ENCODE assay signal across 8 cellular contexts in genomic region chr5:68196876-68197275, GRCh38. TPM values are rescaled to one million over a fixed set of nuclear protein-coding genes. Genes with fewer than 3 reads are reported as not detected.
A peak's percentile ranks its signal among the peaks of the same experiment; 100 is the strongest.
DNase-seq lines count a peak whose midpoint lies in the region; ATAC-seq and TF ChIP-seq lines count a peak whose summit lies in the region.

No MANE protein-coding gene starts in this region.

- no peak for TF ChIP-seq CTCF in GM13977 (IDR thresholded peaks at IDR 0.05; ENCODE audit: extremely low read depth, insufficient read depth, missing control alignments)
- TF ChIP-seq CTCF in osteocyte (IDR thresholded peaks at IDR 0.05): no peak

- H3K27ac Mint-ChIP-seq in osteocyte (ENCODE audit: unreplicated experiment): no peak overlapping the region

- H3K9me3 Mint-ChIP-seq in osteocyte (ENCODE audit: unreplicated experiment): no peaks in the 10 kb centered on the region

- peaks cover 7% of the 10 kb centered on the region for H3K27me3 Mint-ChIP-seq in osteocyte (ENCODE audit: unreplicated experiment)

- H3K4me3 Mint-ChIP-seq in osteocyte (ENCODE audit: unreplicated experiment): no peak overlapping the region

- ATAC-seq in GM21526 (IDR thresholded peaks at IDR 0.05; ENCODE audit: low FRiP score, unreplicated experiment) (peak; percentile 98), HG03457 (IDR thresholded peaks at IDR 0.05; ENCODE audit: unreplicated experiment) (peak; percentile 97)

- in situ Hi-C loops in GM13977 (cut with MboI; ENCODE audit: low pct_unique_long_range_greater_than_20kb, low sequenced_read_pairs, unreplicated experiment): no loop called here

- H3K36me3 Mint-ChIP-seq in osteocyte (ENCODE audit: unreplicated experiment): no peaks in the 10 kb centered on the region

- H3K4me1 Mint-ChIP-seq in osteocyte (ENCODE audit: unreplicated experiment): peaks cover 21% of the 10 kb centered on the region

- DNase-seq in GM13977 (ENCODE audit: low spot score) (peak; percentile 70), globus pallidus (ENCODE audit: low spot score) (peak; percentile 65), osteocyte (ENCODE audit: extremely low spot score, unreplicated experiment) (no peak), T-helper 2 cell (no peak), amniotic stem cell (lab: John Stamatoyannopoulos, UW) (no peak)
- DNase-seq in stimulated activated CD8-positive, alpha-beta memory T cell treated with anti-CD3 and anti-CD28 coated beads, Interleukin-4, amount 100 ng/mL, for 48 hours: no peak

RNA-seq across cellular contexts. Expression of gene PIK3R1, which starts 18.7 kb away (rescaled TPM):
- total RNA-seq in osteocyte: 27.4 and 29.2 TPM in 2 replicates

Comparison
In these comparisons a context has a peak if more than half of its experiments do, and no peak if none do; other contexts are left out.
1. DNase-seq: peak in GM13977 (single experiment) and globus pallidus (single experiment); none in osteocyte (single experiment), T-helper 2 cell (0 of 5), stimulated activated CD8-positive, alpha-beta memory T cell treated with anti-CD3 and anti-CD28 coated beads, Interleukin-4, amount 100 ng/mL, for 48 hours (single experiment) and amniotic stem cell (single experiment).